ENCODE assay signal across 11 cellular contexts in the genomic region with DNA sequence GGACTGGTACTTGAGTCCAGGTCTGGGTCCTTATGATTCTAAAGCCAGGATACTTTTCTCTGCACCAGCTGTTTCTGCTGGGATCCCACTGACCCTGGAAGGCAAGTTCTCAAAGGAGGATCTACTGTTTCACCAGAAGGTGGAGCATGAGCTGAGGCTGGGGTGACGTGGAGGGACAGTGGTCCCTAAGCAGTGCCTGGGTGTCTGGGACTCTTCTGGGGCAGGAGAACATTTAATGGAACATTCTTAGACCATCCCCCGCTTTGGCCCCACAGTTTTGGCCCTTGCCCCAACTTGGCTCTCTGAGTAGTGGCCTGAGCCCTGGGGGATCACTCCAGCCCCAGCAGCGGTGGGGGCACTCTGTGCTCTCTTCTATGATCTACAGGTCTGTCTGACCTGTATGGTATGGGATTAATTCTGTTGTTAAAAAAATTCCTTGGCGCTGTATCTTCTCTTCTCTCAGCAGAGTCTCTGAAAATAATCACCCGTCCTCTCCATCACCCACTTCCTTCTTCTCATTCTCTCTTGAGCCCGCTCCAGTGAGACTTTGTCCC.
A peak's percentile ranks its signal among the peaks of the same experiment; 100 is the strongest.
DNase-seq lines count a peak whose midpoint lies in the region; ATAC-seq and TF ChIP-seq lines count a peak whose summit lies in the region.
"Had no signal": no experiment of that assay in that cellular context is flagged by ENCODE, and none has a peak within 500 bp of the region (broad histone marks: within the 10 kb centered on the region; RNA-seq: fewer than 3 reads in every experiment).

No MANE protein-coding gene starts in this region.

- in situ Hi-C loops in GM13976 (cut with MboI; ENCODE audit: low sequenced_read_pairs, unreplicated experiment), result no loop called here

- H3K4me1 ChIP-seq in NT2/D1 (ENCODE audit: insufficient read depth, insufficient read length), result peaks cover 4% of the 10 kb centered on the region
- H3K4me1 ChIP-seq: left lung had no signal

- TF ChIP-seq CTCF in AG09309 (IDR thresholded peaks at IDR 0.05; ENCODE audit: control insufficient read depth, insufficient read depth, low read depth, low read length, missing control alignments) (peak; percentile 24), GM12873 (IDR thresholded peaks at IDR 0.05; ENCODE audit: insufficient read depth, low read depth, low read length, missing control alignments) (peak; percentile 36), fibroblast of mammary gland (conservative IDR thresholded peaks at IDR 0.05; ENCODE audit: control insufficient read depth, insufficient read depth, low read depth, low read length) (peak; percentile 18), GM13976 (IDR thresholded peaks at IDR 0.05; ENCODE audit: borderline replicate concordance, control extremely low read depth, extremely low read depth, insufficient read depth, missing control alignments) (no peak)

- H3K27me3 ChIP-seq in NT2/D1 (ENCODE audit: insufficient read depth, insufficient read length), result peaks cover 3% of the 10 kb centered on the region

- H3K9ac ChIP-seq in NT2/D1 (ENCODE audit: insufficient read length, low read depth), result no peak overlapping the region

- no peaks in the 10 kb centered on the region for H3K9me3 ChIP-seq in NT2/D1 (ENCODE audit: insufficient read depth, low read length)
- H3K9me3 ChIP-seq: left lung had no signal

- H3K4me3 ChIP-seq in AG09309 (ENCODE audit: control insufficient read depth, low read depth, low read length), result no peak overlapping the region
- no peak overlapping the region for H3K4me3 ChIP-seq in NT2/D1 (ENCODE audit: insufficient read length, low read depth)
- H3K4me3 ChIP-seq in fibroblast of mammary gland (ENCODE audit: control insufficient read depth, low read depth, low read length), result no peak overlapping the region
- H3K4me3 ChIP-seq: left lung had no signal

- ATAC-seq in HG02938 (IDR thresholded peaks at IDR 0.05; ENCODE audit: unreplicated experiment) (no peak), GM18498 (IDR thresholded peaks at IDR 0.05; ENCODE audit: unreplicated experiment) (no peak)
- ATAC-seq: left lung, right cardiac atrium had no signal

- H3K36me3 ChIP-seq in NT2/D1 (ENCODE audit: insufficient read depth, insufficient read length, low read length), result no peaks in the 10 kb centered on the region
- H3K36me3 ChIP-seq: left lung had no signal

- DNase-seq in AG09309 (ENCODE audit: low read depth) (no peak), NT2/D1 (ENCODE audit: low read depth, low spot score) (peak; percentile 35), fibroblast of mammary gland (ENCODE audit: low read depth) (no peak), middle frontal gyrus (ENCODE audit: extremely low spot score, low spot score) (no peak), GM13976 (ENCODE audit: low spot score) (no peak)
- DNase-seq: left lung, NCI-H2107, right cardiac atrium had no signal
